In genomic region chr7:126702242-126703016, GRCh38 we compare ENCODE assay signal across 9 cellular contexts.
DNase-seq lines count a peak whose midpoint lies in the region; ATAC-seq and TF ChIP-seq lines count a peak whose summit lies in the region.
"Had no signal": no experiment of that assay in that cellular context is flagged by ENCODE, and none has a peak within 500 bp of the region (broad histone marks: within the 10 kb centered on the region; RNA-seq: fewer than 3 reads in every experiment).

No MANE protein-coding gene starts in this region.

- no peak for TF ChIP-seq CTCF in nephron progenitor cell (IDR thresholded peaks at IDR 0.05)
- TF ChIP-seq CTCF in upper lobe of left lung (IDR thresholded peaks at IDR 0.05), result no peak

- WGBS in upper lobe of left lung, 2 donors, result 79 to 83% methylated on average over 7 of the region's 7 CpGs

- H3K9me3 ChIP-seq in upper lobe of left lung, result no peaks in the 10 kb centered on the region

- no peak overlapping the region for H3K27ac ChIP-seq in upper lobe of left lung

- peaks cover 25% of the 10 kb centered on the region for H3K4me1 Mint-ChIP-seq in nephron progenitor cell
- H3K4me1 Mint-ChIP-seq: naive B cell had no signal

- no peaks in the 10 kb centered on the region for H3K36me3 ChIP-seq in upper lobe of left lung

- peaks cover 5% of the 10 kb centered on the region for H3K27me3 Mint-ChIP-seq in nephron progenitor cell (ENCODE audit: low read depth, poor library complexity)

- no peak overlapping the region for H3K4me3 ChIP-seq in upper lobe of left lung

- no peak overlapping the region for H3K27ac Mint-ChIP-seq in nephron progenitor cell
- H3K27ac Mint-ChIP-seq: naive B cell had no signal

- DNase-seq in HCEC 1CT (peak; percentile 37), foreskin melanocyte (peak; percentile 5), UCSD-AML1 (lab: John Stamatoyannopoulos, UW; ENCODE audit: unreplicated experiment) (no peak), NCI-H1694 treated with DMSO at 0.1 percent for 48 hours (lab: John Stamatoyannopoulos, UW) (no peak), nephron progenitor cell (no peak), upper lobe of left lung (no peak)
- DNase-seq: naive B cell had no signal

- TF ChIP-seq EP300 in upper lobe of left lung (IDR thresholded peaks at IDR 0.05), result no peak

- H3K4me1 ChIP-seq in upper lobe of left lung, result peaks cover 0 to 4% (median 0%) of the 10 kb centered on the region in 4 donors

- H3K9me3 Mint-ChIP-seq in nephron progenitor cell, result peaks cover 7% of the 10 kb centered on the region

- H3K4me3 Mint-ChIP-seq in nephron progenitor cell, result no peak overlapping the region
- H3K4me3 Mint-ChIP-seq: naive B cell had no signal

- H3K27me3 ChIP-seq in upper lobe of left lung, result no peaks in the 10 kb centered on the region

- peak; percentile 55 for ATAC-seq in GM18519 (IDR thresholded peaks at IDR 0.05; ENCODE audit: low FRiP score, unreplicated experiment)
- ATAC-seq in HG03571 (IDR thresholded peaks at IDR 0.05; ENCODE audit: unreplicated experiment), result peak; percentile 45
- ATAC-seq in upper lobe of left lung (ENCODE audit: low FRiP score in 2 of 2), result no peak

- no peaks in the 10 kb centered on the region for H3K36me3 Mint-ChIP-seq in nephron progenitor cell (ENCODE audit: low read depth)
- H3K36me3 Mint-ChIP-seq: naive B cell had no signal

- TF ChIP-seq POLR2A in upper lobe of left lung (IDR thresholded peaks at IDR 0.05), result no peak

Comparison
In these comparisons a context has a peak if more than half of its experiments do, and no peak if none do; other contexts are left out.
1. ATAC-seq: peak in GM18519 (single experiment) and HG03571 (single experiment); none in upper lobe of left lung (0 of 2).
2. DNase-seq: peak in HCEC 1CT (single experiment) and foreskin melanocyte (single experiment); none in UCSD-AML1 (single experiment), NCI-H1694 treated with DMSO at 0.1 percent for 48 hours (single experiment), nephron progenitor cell (single experiment) and upper lobe of left lung (0 of 2).